In genomic region chr10:123897146-123897545, GRCh38 we compare ENCODE assay signal across 19 cellular contexts. TPM values are rescaled to one million over a fixed set of nuclear protein-coding genes. Genes with fewer than 3 reads are reported as not detected.
DNase-seq lines count a peak whose midpoint lies in the region; ATAC-seq and TF ChIP-seq lines count a peak whose summit lies in the region.
"Had no signal": no experiment of that assay in that cellular context is flagged by ENCODE, and none has a peak within 500 bp of the region (broad histone marks: within the 10 kb centered on the region; RNA-seq: fewer than 3 reads in every experiment).

No MANE protein-coding gene starts in this region.

- no peaks in the 10 kb centered on the region for H3K4me1 ChIP-seq in HCT116 (ENCODE audit: control insufficient read depth in 1 of 2, insufficient read depth in 2 of 2, low read length in 2 of 2)
- H3K4me1 ChIP-seq in mammary epithelial cell (ENCODE audit: insufficient read depth, low read length), result no peaks in the 10 kb centered on the region

- in situ Hi-C loops in mammary epithelial cell (cut with MboI; ENCODE audit: low sequenced_read_pairs in 2 of 2), result no loop called here

- no peaks in the 10 kb centered on the region for H4K20me1 ChIP-seq in HCT116 (ENCODE audit: insufficient read depth)
- H4K20me1 ChIP-seq in mammary epithelial cell (ENCODE audit: insufficient read depth, low read length), result no peaks in the 10 kb centered on the region

- H3K27ac Mint-ChIP-seq in neural crest cell (ENCODE audit: unreplicated experiment), result no peak overlapping the region
- H3K27ac Mint-ChIP-seq: activated naive CD8-positive, alpha-beta T cell treated with anti-CD3 and anti-CD28 coated beads, Interleukin-2, amount 10 ng/mL, durations not matched to agents 7 days and 5 days; T-helper 1 cell treated with Interleukin-12 subunit alpha and Interleukin-12 subunit beta and Interleukin-4 antibody, amounts not matched to agents 30 μg/mL and 1 μg/mL, for 36 hours had no signal

- WGBS in mammary epithelial cell (ENCODE audit: low coverage, missing lambda C conversion rate), result 88% methylated on average over 4 of the region's 4 CpGs

- H2AFZ ChIP-seq in HCT116 (ENCODE audit: low read depth, low read length, poor library complexity, severe bottlenecking) (no peak overlapping the region), mammary epithelial cell (ENCODE audit: low read depth, low read length) (no peak overlapping the region)

- TF ChIP-seq RAD21 in HCT116 (IDR thresholded peaks at IDR 0.05; ENCODE audit: low read depth), result peak; percentile 61

- no peak for TF ChIP-seq POLR2A in HCT116 (IDR thresholded peaks at IDR 0.05; ENCODE audit: borderline replicate concordance, extremely low read depth, insufficient read depth, insufficient read length)

- H3K9ac ChIP-seq in HCT116 (ENCODE audit: low read length), result no peak overlapping the region
- H3K9ac ChIP-seq in mammary epithelial cell (ENCODE audit: insufficient read depth, low read length), result no peak overlapping the region

- TF ChIP-seq CTCF in HCT116 (IDR thresholded peaks at IDR 0.05 in 2 of 3, conservative IDR thresholded peaks at IDR 0.05 in 1 of 3; ENCODE audit: borderline replicate concordance in 1 of 3, insufficient read depth in 1 of 3, low read depth in 2 of 3, low read length in 2 of 3) (peak; percentile 37 to 85 (median 81); a peak in 5 of 6 replicates), mammary epithelial cell (conservative IDR thresholded peaks at IDR 0.05 in 1 of 2, IDR thresholded peaks at IDR 0.05 in 1 of 2; ENCODE audit: extremely low read depth in 1 of 2, insufficient read depth in 1 of 2, low read depth in 1 of 2, low read length in 2 of 2) (peak; percentile 12 to 42), neural crest cell (conservative IDR thresholded peaks at IDR 0.05) (peak; percentile 40)

- BruUV-seq in HCT116 (replicated peaks; lab: Mats Ljungman, UMichigan) (no TSS peak), mammary epithelial cell (replicated peaks; lab: Mats Ljungman, UMichigan) (no TSS peak)

- H3K4me3 ChIP-seq in HCT116 (replicated peaks in 1 of 2; ENCODE audit: low read depth in 1 of 2, low read length in 2 of 2) (no peak overlapping the region), mammary epithelial cell (replicated peaks in 1 of 3; ENCODE audit: insufficient read depth in 1 of 3, low read depth in 2 of 3, low read length in 3 of 3) (no peak overlapping the region)
- H3K4me3 ChIP-seq: ovary had no signal

- DNase-seq in DMS153 (lab: John Stamatoyannopoulos, UW), result peak; percentile 15
- no peak for DNase-seq in HCT116 (ENCODE audit: low read depth, low spot score)
- DNase-seq in mammary epithelial cell, result no peak
- DNase-seq in neural crest cell (ENCODE audit: low read depth, low spot score), result no peak
- DNase-seq in DMS53 treated with DMSO at 0.1 percent for 48 hours (lab: John Stamatoyannopoulos, UW; ENCODE audit: unreplicated experiment), result no peak
- DNase-seq in hypothalamus (lab: John Stamatoyannopoulos, UW), result no peak
- DNase-seq: activated CD4-positive, alpha-beta T cell treated with anti-CD3 and anti-CD28 coated beads for 1 hour; activated naive CD8-positive, alpha-beta T cell treated with anti-CD3 and anti-CD28 coated beads, Interleukin-2, amount 10 ng/mL, durations not matched to agents 7 days and 5 days; C1 segment of cervical spinal cord; effector memory CD4-positive, alpha-beta T cell; kidney; NCI-H1930; NCI-H69; ovary; RPMI8226 had no signal

- peaks cover 59% of the 10 kb centered on the region for H3K27me3 Mint-ChIP-seq in neural crest cell (ENCODE audit: low read depth)
- H3K27me3 Mint-ChIP-seq: activated naive CD8-positive, alpha-beta T cell treated with anti-CD3 and anti-CD28 coated beads, Interleukin-2, amount 10 ng/mL, durations not matched to agents 7 days and 5 days had no signal

- H3K9me3 ChIP-seq in HCT116 (ENCODE audit: control insufficient read depth in 1 of 2, insufficient read depth in 1 of 2, low read depth in 1 of 2, low read length in 2 of 2) (0 out of 4 replicates have a peak, but pooled peaks cover 0 to 3% of the 10 kb centered on the region in 2 experiments), mammary epithelial cell (replicated peaks; ENCODE audit: insufficient read depth, low read length) (peaks cover 4% of the 10 kb centered on the region)
- H3K9me3 ChIP-seq: ovary had no signal

- H3K4me1 Mint-ChIP-seq in neural crest cell, result no peaks in the 10 kb centered on the region
- H3K4me1 Mint-ChIP-seq: activated naive CD8-positive, alpha-beta T cell treated with anti-CD3 and anti-CD28 coated beads, Interleukin-2, amount 10 ng/mL, durations not matched to agents 7 days and 5 days had no signal

- intact Hi-C loops in HCT116 (cut with micrococcal nuclease) (no loop called here), mammary epithelial cell (cut with micrococcal nuclease) (loop anchor here (1.0 kb wide), 1 partner anchor 314 kb away; no protein-coding TSS in a partner anchor)

- H3K4me2 ChIP-seq in HCT116 (ENCODE audit: low read length), result no peak overlapping the region
- no peak overlapping the region for H3K4me2 ChIP-seq in mammary epithelial cell (ENCODE audit: insufficient read depth, low read depth, low read length)

- H3K27me3 ChIP-seq in HCT116 (ENCODE audit: insufficient read depth, low read length) (peaks cover 14% of the 10 kb centered on the region), mammary epithelial cell (ENCODE audit: insufficient read depth, low read length) (no peaks in the 10 kb centered on the region)
- H3K27me3 ChIP-seq: ovary had no signal

- peaks cover 5% of the 10 kb centered on the region for H3K36me3 Mint-ChIP-seq in neural crest cell (ENCODE audit: low read depth)
- H3K36me3 Mint-ChIP-seq: activated naive CD8-positive, alpha-beta T cell treated with anti-CD3 and anti-CD28 coated beads, Interleukin-2, amount 10 ng/mL, durations not matched to agents 7 days and 5 days had no signal

- RAD21 ChIA-PET in HCT116 (lab: Charles Lee; ENCODE audit: low non-redundant PET in 1 of 2, low total read pairs in 2 of 2, uncharacterized antibody in 2 of 2, unreplicated experiment in 2 of 2), result interaction anchor here (0.6 to 1.0 kb wide), 3 partner anchors 13 to 315 kb away, joined by 3 to 4 read pairs (median 3); no protein-coding TSS in a partner anchor

- H3K36me3 ChIP-seq in HCT116 (ENCODE audit: control insufficient read depth in 1 of 2, insufficient read depth in 2 of 2, low read length in 2 of 2) (no peaks in the 10 kb centered on the region), mammary epithelial cell (ENCODE audit: insufficient read depth, low read length) (no peaks in the 10 kb centered on the region)
- H3K36me3 ChIP-seq: ovary had no signal

- H3K9me2 ChIP-seq in HCT116 (ENCODE audit: insufficient read depth), result no peaks in the 10 kb centered on the region

- dilution Hi-C loops in mammary epithelial cell (cut with HindIII; ENCODE audit: low sequenced_read_pairs), result no loop called here

- H3K79me2 ChIP-seq in HCT116 (ENCODE audit: insufficient read depth, low read length) (no peaks in the 10 kb centered on the region), mammary epithelial cell (ENCODE audit: insufficient read depth, low read length) (no peaks in the 10 kb centered on the region)

- peak; percentile 81 for ATAC-seq in HCT116
- no peak for ATAC-seq in GM19455 (IDR thresholded peaks at IDR 0.05; ENCODE audit: unreplicated experiment)
- ATAC-seq in HG03432 (IDR thresholded peaks at IDR 0.05; ENCODE audit: unreplicated experiment), result no peak

- H3K9me3 Mint-ChIP-seq in neural crest cell, result peaks cover 10% of the 10 kb centered on the region
- H3K9me3 Mint-ChIP-seq: activated naive CD8-positive, alpha-beta T cell treated with anti-CD3 and anti-CD28 coated beads, Interleukin-2, amount 10 ng/mL, durations not matched to agents 7 days and 5 days; T-helper 1 cell treated with Interleukin-12 subunit alpha and Interleukin-12 subunit beta and Interleukin-4 antibody, amounts not matched to agents 30 μg/mL and 1 μg/mL, for 36 hours had no signal

- CTCF ChIA-PET in HCT116 (lab: Charles Lee) (interaction anchor here (0.6 to 1.7 kb wide), 13 partner anchors 9 to 564 kb away, joined by 3 to 6 read pairs (median 3); partner anchors contain the start of gene LHPP), mammary epithelial cell (lab: Charles Lee; ENCODE audit: low non-redundant PET) (interaction anchor here (0.5 kb wide), 1 partner anchor 208 kb away, joined by 7 read pairs; no protein-coding TSS in a partner anchor)

- POLR2A ChIA-PET in HCT116 (lab: Charles Lee), result no interaction called here

- H3K4me3 Mint-ChIP-seq in neural crest cell, result no peak overlapping the region
- H3K4me3 Mint-ChIP-seq: activated naive CD8-positive, alpha-beta T cell treated with anti-CD3 and anti-CD28 coated beads, Interleukin-2, amount 10 ng/mL, durations not matched to agents 7 days and 5 days; T-helper 1 cell treated with Interleukin-12 subunit alpha and Interleukin-12 subunit beta and Interleukin-4 antibody, amounts not matched to agents 30 μg/mL and 1 μg/mL, for 36 hours had no signal

- H3K27ac ChIP-seq in HCT116 (ENCODE audit: low read depth, low read length) (no peak overlapping the region), mammary epithelial cell (ENCODE audit: insufficient read depth, low read depth, low read length) (no peak overlapping the region)
- H3K27ac ChIP-seq: ovary had no signal

TF ChIP-seq in HCT116, 20 proteins besides CTCF, POLR2A, EP300 and RAD21:
- no peak for TF ChIP-seq TCF7L2 (IDR thresholded peaks at IDR 0.05; ENCODE audit: borderline replicate concordance, extremely low read depth, insufficient read depth, insufficient read length)
- no peak for TF ChIP-seq YY1 (IDR thresholded peaks at IDR 0.05; ENCODE audit: extremely low read depth, insufficient replicate concordance, low read depth, low read length)
- no peak for TF ChIP-seq CBX3 (IDR thresholded peaks at IDR 0.05; ENCODE audit: low read depth)

RNA-seq across cellular contexts. Expression of gene CPXM2, which starts 5.5 kb away (rescaled TPM):
- total RNA-seq in HCT116 (2021; ENCODE audit: unreplicated experiment), result 0.12 TPM
- 0.05 and 0.11 TPM in 2 replicates for polyA plus RNA-seq in HCT116 (2012)
- total RNA-seq in mammary epithelial cell, result under 1 TPM in 1 of 2 donors, not detected in 1; 0.83 TPM
- not detected for polyA plus RNA-seq in mammary epithelial cell
- not detected for polyA minus RNA-seq in mammary epithelial cell
- not detected in 2 replicates for total RNA-seq in neural crest cell
- total RNA-seq: activated naive CD8-positive, alpha-beta T cell treated with anti-CD3 and anti-CD28 coated beads, Interleukin-2, amount 10 ng/mL, durations not matched to agents 7 days and 5 days; mononuclear cell had no signal

Comparison
In these comparisons a context has a peak if more than half of its experiments do, and no peak if none do; other contexts are left out.
1. CTCF ChIP-seq: peak in every context shown above with its lines; median percentile 81 in HCT116; 40 in neural crest cell; 27 in mammary epithelial cell.